ENCODE assay signal across 8 cellular contexts in the genomic region with DNA sequence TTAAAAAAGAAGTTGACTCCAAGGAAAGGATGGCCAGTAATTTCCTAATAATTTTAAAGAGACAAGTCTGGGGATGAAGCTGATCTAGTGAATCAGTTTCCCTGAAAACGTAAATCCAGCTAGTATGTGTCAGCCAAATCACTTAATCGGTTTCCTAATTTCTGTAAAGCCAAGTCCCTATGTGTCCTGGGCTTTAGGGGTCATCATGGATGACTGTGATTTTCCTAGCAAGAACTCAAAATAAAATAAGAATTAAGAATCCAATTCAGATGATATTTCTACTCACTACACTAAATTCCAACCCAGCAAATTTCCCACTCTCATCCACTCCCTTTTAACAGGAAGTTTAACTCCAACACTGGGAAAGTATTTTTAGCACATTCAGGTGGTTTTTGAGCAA. TPM values are rescaled to one million over a fixed set of nuclear protein-coding genes. Genes with fewer than 3 reads are reported as not detected.
DNase-seq lines count a peak whose midpoint lies in the region; ATAC-seq lines count a peak whose summit lies in the region.

No MANE protein-coding gene starts in this region.

- H3K27ac ChIP-seq in KOPT-K1 (ENCODE audit: low read depth, low read length, poor library complexity, severe bottlenecking) (peak overlapping the region; percentile 74), right cardiac atrium (ENCODE audit: low read length) (peak overlapping the region; percentile 37)

- H3K4me1 Mint-ChIP-seq in activated naive CD8-positive, alpha-beta T cell treated with anti-CD3 and anti-CD28 coated beads, Interleukin-2, amount 10 ng/mL, durations not matched to agents 7 days and 5 days: peaks cover 60% of the 10 kb centered on the region
- H3K4me1 Mint-ChIP-seq in stimulated activated memory B cell treated with anti-CD40 and anti-IgM and Interleukin-4, amounts not matched to agents 10 μg/mL and 1 μg/mL and 100 μg/mL, for 72 hours: peaks cover 73% of the 10 kb centered on the region

- H3K4me3 ChIP-seq in right cardiac atrium (ENCODE audit: low read length): peak overlapping the region; percentile 38

- POLR2A ChIA-PET in activated naive CD8-positive, alpha-beta T cell treated with anti-CD3 and anti-CD28 coated beads, Interleukin-2, amount 10 ng/mL, durations not matched to agents 7 days and 5 days (lab: Charles Lee): interaction anchor here (1.0 kb wide), 1 partner anchor 10 kb away, joined by 3 read pairs; no protein-coding TSS in a partner anchor

- peak overlapping the region; percentile 92 for H3K27ac Mint-ChIP-seq in activated naive CD8-positive, alpha-beta T cell treated with anti-CD3 and anti-CD28 coated beads, Interleukin-2, amount 10 ng/mL, durations not matched to agents 7 days and 5 days
- peak overlapping the region; percentile 80 for H3K27ac Mint-ChIP-seq in stimulated activated memory B cell treated with anti-CD40 and anti-IgM and Interleukin-4, amounts not matched to agents 10 μg/mL and 1 μg/mL and 100 μg/mL, for 72 hours

- WGBS in right cardiac atrium: 24% methylated on average over 2 of the region's 2 CpGs

- peaks cover 19% of the 10 kb centered on the region for H3K36me3 ChIP-seq in KOPT-K1 (ENCODE audit: insufficient read depth, low read length)

- H3K9me3 ChIP-seq in KOPT-K1 (ENCODE audit: insufficient read depth, low read length, poor library complexity, severe bottlenecking) (no peaks in the 10 kb centered on the region), right cardiac atrium (ENCODE audit: control insufficient read depth, low read length) (no peaks in the 10 kb centered on the region)

- no peaks in the 10 kb centered on the region for H3K9me3 Mint-ChIP-seq in activated naive CD8-positive, alpha-beta T cell treated with anti-CD3 and anti-CD28 coated beads, Interleukin-2, amount 10 ng/mL, durations not matched to agents 7 days and 5 days
- H3K9me3 Mint-ChIP-seq in stimulated activated memory B cell treated with anti-CD40 and anti-IgM and Interleukin-4, amounts not matched to agents 10 μg/mL and 1 μg/mL and 100 μg/mL, for 72 hours: no peaks in the 10 kb centered on the region

- DNase-seq in activated naive CD8-positive, alpha-beta T cell treated with anti-CD3 and anti-CD28 coated beads, Interleukin-2, amount 10 ng/mL, durations not matched to agents 7 days and 5 days: no peak
- DNase-seq in right cardiac atrium (no peak), cortex of kidney (lab: John Stamatoyannopoulos, UW) (no peak)
- DNase-seq in activated CD4-positive, CD25-positive, alpha-beta regulatory T cell (lab: John Stamatoyannopoulos, UW): no peak

- peaks cover 7% of the 10 kb centered on the region for H3K4me1 ChIP-seq in right cardiac atrium (ENCODE audit: control insufficient read depth, insufficient read depth, low read length)

- no peak for ATAC-seq in activated naive CD8-positive, alpha-beta T cell treated with anti-CD3 and anti-CD28 coated beads, Interleukin-2, amount 10 ng/mL, durations not matched to agents 7 days and 5 days (ENCODE audit: low read depth)
- peak in 1 of 2 donors; percentile 35 for ATAC-seq in right cardiac atrium
- ATAC-seq in stimulated activated memory B cell treated with anti-CD40 and anti-IgM and Interleukin-4, amounts not matched to agents 10 μg/mL and 1 μg/mL and 100 μg/mL, for 72 hours: no peak
- ATAC-seq in GM21717 (IDR thresholded peaks at IDR 0.05; ENCODE audit: unreplicated experiment): no peak
- no peak for ATAC-seq in GM19395 (IDR thresholded peaks at IDR 0.05; ENCODE audit: unreplicated experiment)

- peaks cover 24% of the 10 kb centered on the region for H3K36me3 Mint-ChIP-seq in activated naive CD8-positive, alpha-beta T cell treated with anti-CD3 and anti-CD28 coated beads, Interleukin-2, amount 10 ng/mL, durations not matched to agents 7 days and 5 days
- H3K36me3 Mint-ChIP-seq in stimulated activated memory B cell treated with anti-CD40 and anti-IgM and Interleukin-4, amounts not matched to agents 10 μg/mL and 1 μg/mL and 100 μg/mL, for 72 hours: peaks cover 29% of the 10 kb centered on the region

- no peaks in the 10 kb centered on the region for H3K27me3 ChIP-seq in right cardiac atrium (ENCODE audit: control insufficient read depth, insufficient read depth)

- H3K4me3 Mint-ChIP-seq in activated naive CD8-positive, alpha-beta T cell treated with anti-CD3 and anti-CD28 coated beads, Interleukin-2, amount 10 ng/mL, durations not matched to agents 7 days and 5 days: peak overlapping the region; percentile 90
- peak overlapping the region; percentile 88 for H3K4me3 Mint-ChIP-seq in stimulated activated memory B cell treated with anti-CD40 and anti-IgM and Interleukin-4, amounts not matched to agents 10 μg/mL and 1 μg/mL and 100 μg/mL, for 72 hours

- intact Hi-C loops in right cardiac atrium (cut with DNase I): no loop called here

- H3K27me3 Mint-ChIP-seq in activated naive CD8-positive, alpha-beta T cell treated with anti-CD3 and anti-CD28 coated beads, Interleukin-2, amount 10 ng/mL, durations not matched to agents 7 days and 5 days: no peaks in the 10 kb centered on the region
- H3K27me3 Mint-ChIP-seq in stimulated activated memory B cell treated with anti-CD40 and anti-IgM and Interleukin-4, amounts not matched to agents 10 μg/mL and 1 μg/mL and 100 μg/mL, for 72 hours: no peaks in the 10 kb centered on the region

RNA-seq across cellular contexts. Expression of gene ELF1, which starts 35.8 kb away (rescaled TPM):
- 100 to 1,000 TPM; 134 to 142 TPM for total RNA-seq in activated naive CD8-positive, alpha-beta T cell treated with anti-CD3 and anti-CD28 coated beads, Interleukin-2, amount 10 ng/mL, durations not matched to agents 7 days and 5 days
- total RNA-seq in right cardiac atrium: 10 to 100 TPM; 41.3 to 57.1 (median 45.6) TPM
- polyA plus RNA-seq in right cardiac atrium: 16.6 TPM
